In genomic region chr1:62621907-62622306, GRCh38 we compare ENCODE assay signal across 8 cellular contexts. TPM values are rescaled to one million over a fixed set of nuclear protein-coding genes. Genes with fewer than 3 reads are reported as not detected.
DNase-seq lines count a peak whose midpoint lies in the region; ATAC-seq and TF ChIP-seq lines count a peak whose summit lies in the region.

No MANE protein-coding gene starts in this region.

- DNase-seq in AG08396 (ENCODE audit: low spot score) (peak; percentile 60), PC-3 (peak; percentile 73), foreskin melanocyte (peak; percentile 87), NCI-H187 treated with DMSO at 0.1 percent for 48 hours (lab: John Stamatoyannopoulos, UW) (no peak)
- no peak for DNase-seq in stimulated activated CD8-positive, alpha-beta memory T cell treated with anti-CD3 and anti-CD28 coated beads, Interleukin-4, amount 100 ng/mL, for 48 hours
- no peak for DNase-seq in effector CD8-positive, alpha-beta T cell (lab: John Stamatoyannopoulos, UW)

- H3K27ac ChIP-seq in PC-3 (ENCODE audit: low read length) = no peak overlapping the region

- H3K4me3 ChIP-seq in PC-3 (ENCODE audit: low read length) = no peak overlapping the region

- no peaks in the 10 kb centered on the region for H3F3A ChIP-seq in PC-3 (ENCODE audit: low read length, unreplicated experiment)

- intact Hi-C loops in PC-3 (cut with micrococcal nuclease) = no loop called here

- no peak overlapping the region for H3K9ac ChIP-seq in PC-3 (ENCODE audit: low read length)

- no peak overlapping the region for H3K4me2 ChIP-seq in PC-3 (ENCODE audit: low read length)

- CTCF ChIA-PET in PC-3 (lab: Charles Lee) = interaction anchor here (0.6 kb wide), 1 partner anchor 110 kb away, joined by 3 read pairs; no protein-coding TSS in a partner anchor

- BruUV-seq in PC-3 (replicated peaks; lab: Mats Ljungman, UMichigan) = no TSS peak

- TF ChIP-seq CTCF in PC-3 (conservative IDR thresholded peaks at IDR 0.05; ENCODE audit: low read depth, low read length) = no peak

- no peak overlapping the region for H2AFZ ChIP-seq in PC-3 (ENCODE audit: low read length)

- no peaks in the 10 kb centered on the region for H3K9me3 ChIP-seq in PC-3 (ENCODE audit: low read length)

- POLR2A ChIA-PET in PC-3 (lab: Charles Lee; ENCODE audit: unreplicated experiment) = no interaction called here

- H3K9me2 ChIP-seq in PC-3 (replicated peaks; ENCODE audit: low read length) = no peaks in the 10 kb centered on the region

- H3K4me1 ChIP-seq in PC-3 (ENCODE audit: insufficient read depth, low read length) = peaks cover 7% of the 10 kb centered on the region

- H4K20me1 ChIP-seq in PC-3 (ENCODE audit: low read length) = no peaks in the 10 kb centered on the region

- peak; percentile 99 for ATAC-seq in GM18868 (IDR thresholded peaks at IDR 0.05; ENCODE audit: unreplicated experiment)
- ATAC-seq in HG03039 (IDR thresholded peaks at IDR 0.05; ENCODE audit: unreplicated experiment) = peak; percentile 97
- peak; percentile 85 for ATAC-seq in PC-3

- H3K79me2 ChIP-seq in PC-3 (ENCODE audit: low read length) = no peaks in the 10 kb centered on the region

- no peaks in the 10 kb centered on the region for H3K27me3 ChIP-seq in PC-3 (ENCODE audit: low read length)

- no peaks in the 10 kb centered on the region for H3K36me3 ChIP-seq in PC-3 (ENCODE audit: low read depth, low read length)

RNA-seq across cellular contexts. Expression of gene ANGPTL3, which starts 24.6 kb away (rescaled TPM):
- not detected in 2 replicates for total RNA-seq in PC-3 (2014; rRNA removed)

Comparison
In these comparisons a context has a peak if more than half of its experiments do, and no peak if none do; other contexts are left out.
1. DNase-seq: peak in AG08396 (single experiment), PC-3 (single experiment) and foreskin melanocyte (single experiment); none in stimulated activated CD8-positive, alpha-beta memory T cell treated with anti-CD3 and anti-CD28 coated beads, Interleukin-4, amount 100 ng/mL, for 48 hours (single experiment), effector CD8-positive, alpha-beta T cell (single experiment) and NCI-H187 treated with DMSO at 0.1 percent for 48 hours (single experiment).
2. Peak in every context shown above with its lines, with median percentiles within 50 percentile points of each other: ATAC-seq.